8 cellular contexts compared by ENCODE assay signal in the genomic region with DNA sequence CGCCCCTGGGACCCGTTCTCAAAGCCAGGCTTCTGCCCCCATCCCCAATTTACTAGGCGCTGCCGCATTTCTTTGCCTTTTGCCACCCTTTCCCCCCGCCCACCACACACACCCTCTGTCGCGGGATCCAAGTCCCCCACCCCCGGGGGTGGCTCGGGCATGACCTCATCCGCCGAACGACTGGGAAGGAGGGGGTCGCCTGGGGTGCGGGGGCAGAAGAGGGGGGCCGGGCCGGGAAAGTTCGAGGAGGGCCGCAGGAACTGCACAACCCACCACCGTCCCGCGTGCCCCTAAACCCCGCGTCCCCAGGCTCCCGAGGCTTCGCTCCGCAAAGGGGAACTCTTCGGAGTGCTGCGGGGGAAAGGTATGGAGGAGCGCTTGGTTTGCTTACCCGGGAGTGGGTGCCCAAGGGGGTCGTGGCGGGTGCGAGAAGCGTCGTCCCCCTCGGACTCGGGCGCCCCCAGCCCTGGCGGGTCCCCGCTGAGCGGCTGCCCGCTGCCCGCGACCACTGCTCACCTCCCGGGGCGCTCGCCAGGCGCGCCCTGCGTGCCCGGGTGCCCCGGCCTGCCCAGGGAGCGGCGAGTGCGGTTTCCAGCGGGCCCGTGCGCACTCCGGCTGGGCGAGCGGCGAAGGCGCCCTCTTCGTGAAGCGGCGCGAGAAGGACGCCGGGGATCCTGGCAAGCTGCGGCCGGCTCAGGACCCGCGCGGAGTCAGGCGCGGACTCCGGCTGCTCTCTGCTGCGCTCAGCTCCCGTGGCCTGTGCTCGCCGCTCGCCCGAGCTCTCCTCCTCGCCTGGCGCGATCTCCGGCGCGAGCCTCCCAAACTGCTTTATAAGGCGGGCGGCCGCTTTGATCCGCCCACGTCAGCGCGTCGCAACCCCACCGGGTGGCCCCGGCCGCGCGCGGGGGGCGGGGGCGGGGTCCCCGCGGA. TPM values are rescaled to one million over a fixed set of nuclear protein-coding genes. Genes with fewer than 3 reads are reported as not detected.
A peak's percentile ranks its signal among the peaks of the same experiment; 100 is the strongest.
DNase-seq lines count a peak whose midpoint lies in the region; ATAC-seq, FAIRE-seq and TF ChIP-seq lines count a peak whose summit lies in the region.

No MANE protein-coding gene starts in this region.

- H3K27ac ChIP-seq in endothelial cell of umbilical vein (ENCODE audit: insufficient read depth, low read depth, low read length) (no peak overlapping the region), muscle layer of duodenum (ENCODE audit: low read length) (no peak overlapping the region)

- H3K36me3 ChIP-seq in endothelial cell of umbilical vein (ENCODE audit: control insufficient read depth in 2 of 2, extremely low read depth in 1 of 2, insufficient read depth in 2 of 2, low read length in 2 of 2), result no peaks in the 10 kb centered on the region
- H3K36me3 ChIP-seq in muscle layer of duodenum (ENCODE audit: control insufficient read depth in 1 of 2, insufficient read depth in 2 of 2, low read length in 2 of 2), result no peaks in the 10 kb centered on the region

- H3K9me3 ChIP-seq in endothelial cell of umbilical vein (replicated peaks; ENCODE audit: control insufficient read depth, insufficient read depth, low read length) (no peaks in the 10 kb centered on the region), muscle layer of duodenum (ENCODE audit: control insufficient read depth in 1 of 2, low read length in 2 of 2) (no peaks in the 10 kb centered on the region)

- TF ChIP-seq POLR2A in endothelial cell of umbilical vein (IDR thresholded peaks at IDR 0.05; ENCODE audit: low read depth, low read length), result no peak

- TF ChIP-seq RAD21 in Ishikawa (IDR thresholded peaks at IDR 0.05; ENCODE audit: low read depth), result no peak

- no peak for ATAC-seq in HG03354 (IDR thresholded peaks at IDR 0.05; ENCODE audit: poor library complexity, severe bottlenecking, unreplicated experiment)

- H3K79me2 ChIP-seq in endothelial cell of umbilical vein (ENCODE audit: control insufficient read depth, insufficient read depth, low read length), result no peaks in the 10 kb centered on the region

- CTCF ChIA-PET in endothelial cell of umbilical vein (lab: Charles Lee), result interaction anchor here (1.0 to 6.9 kb wide), 12 partner anchors 8 to 470 kb away, joined by 3 to 321 read pairs (median 13); no protein-coding TSS in a partner anchor

- H4K20me1 ChIP-seq in endothelial cell of umbilical vein (replicated peaks; ENCODE audit: control insufficient read depth, extremely low read depth, insufficient read depth, low read length), result no peaks in the 10 kb centered on the region

- H3K4me1 ChIP-seq in endothelial cell of umbilical vein (ENCODE audit: control insufficient read depth, extremely low read depth, insufficient read depth, low read length) (peaks cover 18% of the 10 kb centered on the region), muscle layer of duodenum (ENCODE audit: control insufficient read depth in 1 of 2, insufficient read depth in 2 of 2, low read length in 2 of 2) (peaks cover 5 to 51% of the 10 kb centered on the region in 2 donors)

- H3K9ac ChIP-seq in endothelial cell of umbilical vein (replicated peaks; ENCODE audit: extremely low read depth, insufficient read depth, low read length), result no peak overlapping the region

- peak; percentile 72 for FAIRE-seq in endothelial cell of umbilical vein (lab: Jason Lieb, UNC)

- H3K9me1 ChIP-seq in endothelial cell of umbilical vein (replicated peaks; ENCODE audit: control insufficient read depth, extremely low read depth, insufficient read depth, low read length), result no peaks in the 10 kb centered on the region

- intact Hi-C loops in endothelial cell of umbilical vein (cut with micrococcal nuclease), result loop anchor here (1.0 to 5.0 kb wide), 3 partner anchors 25 to 472 kb away; no protein-coding TSS in a partner anchor

- H3K27me3 ChIP-seq in endothelial cell of umbilical vein (ENCODE audit: control insufficient read depth in 2 of 2, insufficient read depth in 2 of 2, low read length in 2 of 2), result peaks cover 47 to 66% of the 10 kb centered on the region in 2 experiments
- peaks cover 33% of the 10 kb centered on the region for H3K27me3 ChIP-seq in muscle layer of duodenum (ENCODE audit: low read depth, low read length)

- H3K4me2 ChIP-seq in endothelial cell of umbilical vein (ENCODE audit: insufficient read depth, low read length), result peak overlapping the region; percentile 32

- no peak for TF ChIP-seq EP300 in Ishikawa (IDR thresholded peaks at IDR 0.05; ENCODE audit: borderline replicate concordance)

- dilution Hi-C loops in endothelial cell of umbilical vein (cut with MboI; ENCODE audit: extremely low pct_ligation_motif_present, low sequenced_read_pairs), result no loop called here

- POLR2A ChIA-PET in endothelial cell of umbilical vein (lab: Charles Lee), result no interaction called here

- no peak for TF ChIP-seq CTCF in endothelial cell of umbilical vein (IDR thresholded peaks at IDR 0.05; ENCODE audit: extremely low read depth in 1 of 2, insufficient read depth in 1 of 2, low read depth in 1 of 2, low read length in 2 of 2)

- DNase-seq in COR-L47 (lab: John Stamatoyannopoulos, UW) (peak; percentile 58), UCSD-AML1 (lab: John Stamatoyannopoulos, UW; ENCODE audit: unreplicated experiment) (peak; percentile 55), endothelial cell of umbilical vein (ENCODE audit: low read depth, low spot score) (peak; percentile 70), HuH-7 (ENCODE audit: low spot score) (no peak), midbrain (lab: John Stamatoyannopoulos, UW) (no peak)

- no TSS peak for BruUV-seq in endothelial cell of umbilical vein (replicated peaks; lab: Mats Ljungman, UMichigan)

- H2AFZ ChIP-seq in endothelial cell of umbilical vein (ENCODE audit: low read depth, low read length), result peak overlapping the region; percentile 28

- H3K4me3 ChIP-seq in endothelial cell of umbilical vein (replicated peaks in 1 of 3; ENCODE audit: insufficient read depth in 1 of 3, low read depth in 1 of 3, low read length in 3 of 3), result peak overlapping the region in 1 of 3 experiments; percentile 13
- peak overlapping the region; percentile 39 to 76 for H3K4me3 ChIP-seq in muscle layer of duodenum (ENCODE audit: low read depth in 1 of 2, low read length in 2 of 2)

TF ChIP-seq in Ishikawa, 13 proteins besides CTCF, POLR2A, EP300 and RAD21:
- TF ChIP-seq TCF12 (IDR thresholded peaks at IDR 0.05; ENCODE audit: low read depth) (no peak), EGR1 (IDR thresholded peaks at IDR 0.05) (peak; percentile 84), USF1 (IDR thresholded peaks at IDR 0.05) (0 out of 2 replicates have a peak, but pooled peaks have one; percentile 33), ZBTB7A (IDR thresholded peaks at IDR 0.05; ENCODE audit: low read depth) (0 out of 2 replicates have a peak, but pooled peaks have one; percentile 26)

TF ChIP-seq in endothelial cell of umbilical vein, 7 proteins besides CTCF, POLR2A, EP300 and RAD21:
- TF ChIP-seq EZH2 (IDR thresholded peaks at IDR 0.05; ENCODE audit: borderline replicate concordance, low read depth, low read length, severe bottlenecking) (peak; percentile 37), MAX (IDR thresholded peaks at IDR 0.05; ENCODE audit: insufficient read depth, insufficient read length) (no peak)

RNA-seq across cellular contexts. Expression of gene WNT11, which starts 3.9 kb away (rescaled TPM):
- not detected in 2 replicates for total RNA-seq in endothelial cell of umbilical vein
- polyA plus RNA-seq in endothelial cell of umbilical vein, result 0.03 TPM in 1 of 2 replicates, not detected in the other
- polyA plus RNA-seq in endothelial cell of umbilical vein (2011; cell fraction: cytosol; rRNA removed), result 0.03 TPM in 1 of 2 replicates, not detected in the other
- polyA plus RNA-seq in endothelial cell of umbilical vein (2011; cell fraction: nucleus; rRNA removed), result not detected in 2 replicates
- polyA plus RNA-seq in endothelial cell of umbilical vein (2012), result 0.37 TPM in 1 of 2 replicates, not detected in the other
- polyA minus RNA-seq in endothelial cell of umbilical vein, result not detected in 2 replicates
- 1.1 TPM for polyA minus RNA-seq in endothelial cell of umbilical vein (2011; cell fraction: cytosol; rRNA and poly(A)+ RNA removed)
- polyA minus RNA-seq in endothelial cell of umbilical vein (2011; cell fraction: nucleus; rRNA and poly(A)+ RNA removed), result not detected in 2 replicates

Comparison
In these comparisons a context has a peak if more than half of its experiments do, and no peak if none do; other contexts are left out.
1. DNase-seq: peak in COR-L47 (single experiment), UCSD-AML1 (single experiment) and endothelial cell of umbilical vein (single experiment); none in HuH-7 (single experiment) and midbrain (single experiment).